ENCODE assay signal across 8 cellular contexts in genomic region chr16:89289428-89290395, GRCh38.
DNase-seq lines count a peak whose midpoint lies in the region; ATAC-seq and TF ChIP-seq lines count a peak whose summit lies in the region.

No MANE protein-coding gene starts in this region.

- H2BK120ac ChIP-seq in H9 (ENCODE audit: low read depth, low read length, poor library complexity, severe bottlenecking), result no peak overlapping the region

- no peak overlapping the region for H3K4me3 ChIP-seq in neural progenitor cell

- H3K23me2 ChIP-seq in H9 (ENCODE audit: insufficient read length, low read depth, low read length, poor library complexity, severe bottlenecking), result no peaks in the 10 kb centered on the region

- H3K36me3 ChIP-seq in neural progenitor cell, result no peaks in the 10 kb centered on the region

- H3K9me3 ChIP-seq in H9 (ENCODE audit: control insufficient read depth, low read depth, low read length), result no peaks in the 10 kb centered on the region
- H3K9me3 ChIP-seq in neural progenitor cell (ENCODE audit: low read depth), result no peaks in the 10 kb centered on the region

- H3K4ac ChIP-seq in H9 (ENCODE audit: low read depth, low read length), result no peak overlapping the region

- no peak overlapping the region for H2AK5ac ChIP-seq in H9 (ENCODE audit: insufficient read length, low read length)

- H3F3A ChIP-seq in neural progenitor cell (ENCODE audit: low read depth), result peaks cover 39% of the 10 kb centered on the region

- H4K20me1 ChIP-seq in H9 (ENCODE audit: control insufficient read depth, insufficient read depth, insufficient read length) (no peaks in the 10 kb centered on the region), neural progenitor cell (ENCODE audit: low read depth) (peaks cover 56% of the 10 kb centered on the region)

- H2AFZ ChIP-seq in H9 (ENCODE audit: low read length), result no peak overlapping the region
- no peak overlapping the region for H2AFZ ChIP-seq in neural progenitor cell (replicated peaks)

- H3K27me3 ChIP-seq in H9 (ENCODE audit: insufficient read depth, low read length) (no peaks in the 10 kb centered on the region), neural progenitor cell (no peaks in the 10 kb centered on the region)

- no peak overlapping the region for H3K56ac ChIP-seq in H9 (ENCODE audit: insufficient read length, low read depth, low read length)

- H4K5ac ChIP-seq in H9 (ENCODE audit: insufficient read length, low read depth, low read length), result no peak overlapping the region

- no peak overlapping the region for H2BK12ac ChIP-seq in H9 (ENCODE audit: insufficient read length, low read depth, low read length)

- H3K9ac ChIP-seq in H9 (ENCODE audit: extremely low read depth, insufficient read length, low read length) (no peak overlapping the region), neural progenitor cell (no peak overlapping the region)

- H2BK20ac ChIP-seq in H9 (ENCODE audit: low read depth, low read length, poor library complexity, severe bottlenecking), result no peak overlapping the region

- no peaks in the 10 kb centered on the region; the same call in none of the 2 replicates for H3K27me3 Mint-ChIP-seq in H9 (ENCODE audit: low read depth)
- peaks cover 4% of the 10 kb centered on the region for H3K27me3 Mint-ChIP-seq in neural progenitor cell (ENCODE audit: insufficient read depth, low read depth)

- WGBS in H9 (ENCODE audit: extremely low coverage, insufficient read length, low lambda C conversion rate), result no CpG with 5 or more reads among the region's 25 CpGs

- no peak overlapping the region for H3K27ac ChIP-seq in C4-2B
- H3K27ac ChIP-seq in H9 (ENCODE audit: insufficient read length, low read depth, low read length), result no peak overlapping the region
- no peak overlapping the region for H3K27ac ChIP-seq in neural progenitor cell

- H3K4me1 ChIP-seq in H9 (ENCODE audit: insufficient read depth, low read length) (peaks cover 15% of the 10 kb centered on the region; the same call in 1 of the 2 replicates), neural progenitor cell (peaks cover 25% of the 10 kb centered on the region)

- H3K79me2 ChIP-seq in H9 (ENCODE audit: insufficient read depth, low read length) (no peaks in the 10 kb centered on the region; the same call in 1 of the 2 replicates), neural progenitor cell (ENCODE audit: low read depth) (peaks cover 38% of the 10 kb centered on the region)

- no peak overlapping the region for H2BK5ac ChIP-seq in H9 (ENCODE audit: insufficient read length, low read length)

- DNase-seq in H9, result peak; percentile 88
- DNase-seq in OCI-M1 (lab: John Stamatoyannopoulos, UW), result peak; percentile 74
- DNase-seq in activated T-cell treated with anti-CD3 and anti-CD28 coated beads, Interleukin-2, amount 50 U/mL, for 48 hours, result peak; percentile 82 to 83
- peak; percentile 58 for DNase-seq in fibroblast of peridontal ligament (ENCODE audit: extremely low read depth)
- DNase-seq in neural progenitor cell (ENCODE audit: low spot score), result peak; percentile 86
- DNase-seq in superior temporal gyrus (ENCODE audit: extremely low spot score), result peak; percentile 73

- H3K4me2 ChIP-seq in H9 (ENCODE audit: insufficient read depth, insufficient read length, low read length) (no peak overlapping the region), neural progenitor cell (no peak overlapping the region)

- TF ChIP-seq CTCF in C4-2B (conservative IDR thresholded peaks at IDR 0.05) (peak; percentile 95), H9 (conservative IDR thresholded peaks at IDR 0.05) (peak; percentile 96), neural progenitor cell (IDR thresholded peaks at IDR 0.05) (peak; percentile 86)

- peaks cover 9 to 28% (median 15%) of the 10 kb centered on the region in 3 experiments for H3K36me3 Mint-ChIP-seq in H9 (ENCODE audit: insufficient read depth in 1 of 3, low read depth in 3 of 3)
- peaks cover 17% of the 10 kb centered on the region for H3K36me3 Mint-ChIP-seq in neural progenitor cell

- H3K27ac Mint-ChIP-seq in H9, result peak overlapping the region; percentile 91 to 97 (median 93)
- peak overlapping the region; percentile 66 for H3K27ac Mint-ChIP-seq in neural progenitor cell

- H3K79me1 ChIP-seq in H9 (ENCODE audit: insufficient read depth, low read depth, low read length, poor library complexity, severe bottlenecking), result peaks cover 3% of the 10 kb centered on the region

- H3K4me3 Mint-ChIP-seq in H9 (peak overlapping the region in 1 of 2 experiments; percentile 55; a peak in 3 of 5 replicates), neural progenitor cell (no peak overlapping the region)

- H4K8ac ChIP-seq in H9 (replicated peaks; ENCODE audit: insufficient read length, low read depth, low read length), result no peak overlapping the region

- no peak for ATAC-seq in HG03175 (IDR thresholded peaks at IDR 0.05; ENCODE audit: unreplicated experiment)

- H3T11ph ChIP-seq in H9 (ENCODE audit: low read length), result no peak overlapping the region

- H3K9me3 Mint-ChIP-seq in H9 (no peaks in the 10 kb centered on the region; a peak in 1 of 5 replicates), neural progenitor cell (no peaks in the 10 kb centered on the region)

- no peak overlapping the region for H4K91ac ChIP-seq in H9 (ENCODE audit: insufficient read length, low read depth, low read length)

- H2BK15ac ChIP-seq in H9 (ENCODE audit: low read depth, low read length), result no peak overlapping the region

- H3K18ac ChIP-seq in H9 (ENCODE audit: insufficient read length, low read depth, low read length), result peak overlapping the region; percentile 32

- H3K4me1 Mint-ChIP-seq in H9, result peaks cover 44 to 51% of the 10 kb centered on the region in 2 experiments
- peaks cover 43% of the 10 kb centered on the region for H3K4me1 Mint-ChIP-seq in neural progenitor cell

- H3K14ac ChIP-seq in H9 (ENCODE audit: insufficient read depth, low read length), result no peak overlapping the region

- H3K23ac ChIP-seq in H9 (ENCODE audit: insufficient read length, low read depth, low read length), result no peak overlapping the region
